In genomic region chr1:88791192-88791591, GRCh38 we compare ENCODE assay signal across 1 cellular context.
TF ChIP-seq lines count a peak whose summit lies in the region.

No MANE protein-coding gene starts in this region.

TF ChIP-seq in WTC11, 78 proteins besides CTCF, POLR2A, EP300 and RAD21 (continued from another document):
- TF ChIP-seq, protein P1, sequence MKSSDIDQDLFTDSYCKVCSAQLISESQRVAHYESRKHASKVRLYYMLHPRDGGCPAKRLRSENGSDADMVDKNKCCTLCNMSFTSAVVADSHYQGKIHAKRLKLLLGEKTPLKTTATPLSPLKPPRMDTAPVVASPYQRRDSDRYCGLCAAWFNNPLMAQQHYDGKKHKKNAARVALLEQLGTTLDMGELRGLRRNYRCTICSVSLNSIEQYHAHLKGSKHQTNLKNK (CRISPR knock-in tag; IDR thresholded peaks at IDR 0.05), result no peak
- TF ChIP-seq, protein P2, sequence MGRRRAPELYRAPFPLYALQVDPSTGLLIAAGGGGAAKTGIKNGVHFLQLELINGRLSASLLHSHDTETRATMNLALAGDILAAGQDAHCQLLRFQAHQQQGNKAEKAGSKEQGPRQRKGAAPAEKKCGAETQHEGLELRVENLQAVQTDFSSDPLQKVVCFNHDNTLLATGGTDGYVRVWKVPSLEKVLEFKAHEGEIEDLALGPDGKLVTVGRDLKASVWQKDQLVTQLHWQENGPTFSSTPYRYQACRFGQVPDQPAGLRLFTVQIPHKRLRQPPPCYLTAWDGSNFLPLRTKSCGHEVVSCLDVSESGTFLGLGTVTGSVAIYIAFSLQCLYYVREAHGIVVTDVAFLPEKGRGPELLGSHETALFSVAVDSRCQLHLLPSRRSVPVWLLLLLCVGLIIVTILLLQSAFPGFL (CRISPR knock-in tag; IDR thresholded peaks at IDR 0.05; ENCODE audit: borderline replicate concordance), result no peak
- TF ChIP-seq NFATC4 (CRISPR knock-in tag; IDR thresholded peaks at IDR 0.05), result no peak
- TF ChIP-seq PRDM15 (CRISPR knock-in tag; IDR thresholded peaks at IDR 0.05), result no peak
- no peak for TF ChIP-seq FOXP1 (CRISPR knock-in tag; IDR thresholded peaks at IDR 0.05; ENCODE audit: borderline replicate concordance)
- TF ChIP-seq, protein P3, sequence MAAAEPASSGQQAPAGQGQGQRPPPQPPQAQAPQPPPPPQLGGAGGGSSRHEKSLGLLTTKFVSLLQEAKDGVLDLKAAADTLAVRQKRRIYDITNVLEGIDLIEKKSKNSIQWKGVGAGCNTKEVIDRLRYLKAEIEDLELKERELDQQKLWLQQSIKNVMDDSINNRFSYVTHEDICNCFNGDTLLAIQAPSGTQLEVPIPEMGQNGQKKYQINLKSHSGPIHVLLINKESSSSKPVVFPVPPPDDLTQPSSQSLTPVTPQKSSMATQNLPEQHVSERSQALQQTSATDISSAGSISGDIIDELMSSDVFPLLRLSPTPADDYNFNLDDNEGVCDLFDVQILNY (CRISPR knock-in tag; IDR thresholded peaks at IDR 0.05), result no peak
- TF ChIP-seq, protein P4, sequence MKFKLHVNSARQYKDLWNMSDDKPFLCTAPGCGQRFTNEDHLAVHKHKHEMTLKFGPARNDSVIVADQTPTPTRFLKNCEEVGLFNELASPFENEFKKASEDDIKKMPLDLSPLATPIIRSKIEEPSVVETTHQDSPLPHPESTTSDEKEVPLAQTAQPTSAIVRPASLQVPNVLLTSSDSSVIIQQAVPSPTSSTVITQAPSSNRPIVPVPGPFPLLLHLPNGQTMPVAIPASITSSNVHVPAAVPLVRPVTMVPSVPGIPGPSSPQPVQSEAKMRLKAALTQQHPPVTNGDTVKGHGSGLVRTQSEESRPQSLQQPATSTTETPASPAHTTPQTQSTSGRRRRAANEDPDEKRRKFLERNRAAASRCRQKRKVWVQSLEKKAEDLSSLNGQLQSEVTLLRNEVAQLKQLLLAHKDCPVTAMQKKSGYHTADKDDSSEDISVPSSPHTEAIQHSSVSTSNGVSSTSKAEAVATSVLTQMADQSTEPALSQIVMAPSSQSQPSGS (CRISPR knock-in tag; IDR thresholded peaks at IDR 0.05; ENCODE audit: borderline replicate concordance, low read depth), result no peak
- TF ChIP-seq ZNF138 (CRISPR knock-in tag; conservative IDR thresholded peaks at IDR 0.05), result no peak
- no peak for TF ChIP-seq AR (CRISPR knock-in tag; IDR thresholded peaks at IDR 0.05)
TF ChIP-seq in WTC11: peak in this region for 0.
